In the genomic region with DNA sequence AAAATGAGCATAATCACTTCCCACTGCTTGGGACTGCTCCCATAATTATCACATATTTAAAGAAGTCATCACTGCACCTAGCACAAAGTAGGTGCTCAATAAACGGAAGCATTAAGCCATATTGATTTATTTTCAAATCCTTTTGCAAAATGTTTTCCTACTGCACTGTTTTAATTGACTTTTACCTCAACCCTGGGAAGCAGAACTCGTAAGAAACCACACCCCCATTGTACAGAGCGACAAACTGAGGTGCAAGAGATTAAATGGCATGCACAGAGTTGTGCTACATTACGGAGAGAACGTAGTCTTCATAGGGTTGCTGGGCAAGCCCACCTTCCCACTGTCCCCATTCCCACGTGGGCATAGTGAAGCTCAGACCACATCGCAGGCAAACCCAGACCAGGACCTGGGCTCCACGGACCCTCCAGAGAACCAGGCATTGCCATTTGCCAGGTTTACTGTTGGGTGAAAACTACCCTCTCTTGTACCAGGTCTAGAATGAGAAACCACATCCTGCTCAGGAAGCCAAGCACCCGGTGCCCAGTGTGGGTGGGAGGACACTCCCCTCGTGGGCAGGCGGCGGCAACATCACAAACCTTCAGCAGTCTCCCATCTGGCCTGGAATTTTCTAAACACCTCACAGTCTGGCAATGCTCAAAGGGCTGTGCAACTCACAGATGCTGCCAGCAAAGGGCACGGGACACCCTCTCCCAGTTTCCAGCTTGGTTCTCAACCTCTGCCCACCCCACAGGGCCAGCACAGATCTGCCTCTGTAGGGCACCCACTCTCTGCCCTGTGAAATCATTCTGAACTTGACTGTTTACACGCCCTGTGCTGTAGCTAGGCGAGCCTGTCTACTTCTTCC, we compare ENCODE assay signal across 10 cellular contexts. TPM values are rescaled to one million over a fixed set of nuclear protein-coding genes. Genes with fewer than 3 reads are reported as not detected.
DNase-seq lines count a peak whose midpoint lies in the region; ATAC-seq and TF ChIP-seq lines count a peak whose summit lies in the region.
"Had no signal": no experiment of that assay in that cellular context is flagged by ENCODE, and none has a peak within 500 bp of the region (broad histone marks: within the 10 kb centered on the region; RNA-seq: fewer than 3 reads in every experiment).

No MANE protein-coding gene starts in this region.

- H3K4me1 Mint-ChIP-seq in activated CD4-positive, alpha-beta T cell treated with anti-CD3 and anti-CD28 coated beads for 36 hours, result peaks cover 93% of the 10 kb centered on the region
- H3K4me1 Mint-ChIP-seq in activated naive CD4-positive, alpha-beta T cell treated with anti-CD3 and anti-CD28 coated beads, Interleukin-2, amount 10 ng/mL, durations not matched to agents 7 days and 5 days, result peaks cover 91% of the 10 kb centered on the region

- peak overlapping the region; percentile 92 for H3K27ac Mint-ChIP-seq in activated CD4-positive, alpha-beta T cell treated with anti-CD3 and anti-CD28 coated beads for 36 hours
- peak overlapping the region; percentile 65 for H3K27ac Mint-ChIP-seq in activated naive CD4-positive, alpha-beta T cell treated with anti-CD3 and anti-CD28 coated beads, Interleukin-2, amount 10 ng/mL, durations not matched to agents 7 days and 5 days

- POLR2A ChIA-PET in activated CD4-positive, alpha-beta T cell treated with anti-CD3 and anti-CD28 coated beads for 36 hours (lab: Charles Lee), result interaction anchor here (5.6 kb wide), 1 partner anchor 21 kb away, joined by 43 read pairs; no protein-coding TSS in a partner anchor

- no peak for TF ChIP-seq CTCF in left lung (IDR thresholded peaks at IDR 0.05)

- H3K4me3 Mint-ChIP-seq in activated CD4-positive, alpha-beta T cell treated with anti-CD3 and anti-CD28 coated beads for 36 hours, result peak overlapping the region; percentile 86
- H3K4me3 Mint-ChIP-seq in activated naive CD4-positive, alpha-beta T cell treated with anti-CD3 and anti-CD28 coated beads, Interleukin-2, amount 10 ng/mL, durations not matched to agents 7 days and 5 days, result peak overlapping the region; percentile 5

- no peaks in the 10 kb centered on the region for H3K9me3 Mint-ChIP-seq in activated CD4-positive, alpha-beta T cell treated with anti-CD3 and anti-CD28 coated beads for 36 hours (ENCODE audit: low read depth)
- no peaks in the 10 kb centered on the region for H3K9me3 Mint-ChIP-seq in activated naive CD4-positive, alpha-beta T cell treated with anti-CD3 and anti-CD28 coated beads, Interleukin-2, amount 10 ng/mL, durations not matched to agents 7 days and 5 days

- ATAC-seq in activated CD4-positive, alpha-beta T cell treated with anti-CD3 and anti-CD28 coated beads for 36 hours, result peak; percentile 35
- ATAC-seq in left lung, result no peak
- no peak for ATAC-seq in GM19035 (IDR thresholded peaks at IDR 0.05; ENCODE audit: unreplicated experiment)

- peaks cover 52 to 89% of the 10 kb centered on the region in 2 donors for H3K4me1 ChIP-seq in left lung
- peaks cover 87% of the 10 kb centered on the region for H3K4me1 ChIP-seq in stomach smooth muscle (ENCODE audit: control insufficient read depth, insufficient read depth, low read length)

- no peaks in the 10 kb centered on the region for H3K27me3 Mint-ChIP-seq in activated CD4-positive, alpha-beta T cell treated with anti-CD3 and anti-CD28 coated beads for 36 hours
- H3K27me3 Mint-ChIP-seq in activated naive CD4-positive, alpha-beta T cell treated with anti-CD3 and anti-CD28 coated beads, Interleukin-2, amount 10 ng/mL, durations not matched to agents 7 days and 5 days, result peaks cover 9% of the 10 kb centered on the region

- H3K36me3 Mint-ChIP-seq in activated CD4-positive, alpha-beta T cell treated with anti-CD3 and anti-CD28 coated beads for 36 hours (ENCODE audit: low read depth), result peaks cover 33% of the 10 kb centered on the region
- H3K36me3 Mint-ChIP-seq in activated naive CD4-positive, alpha-beta T cell treated with anti-CD3 and anti-CD28 coated beads, Interleukin-2, amount 10 ng/mL, durations not matched to agents 7 days and 5 days, result peaks cover 11% of the 10 kb centered on the region

- DNase-seq in activated CD4-positive, alpha-beta T cell treated with anti-CD3 and anti-CD28 coated beads for 36 hours, result peak; percentile 83
- no peak for DNase-seq in activated CD4-positive, alpha-beta T cell treated with anti-CD3 and anti-CD28 coated beads for 1 hour
- peak; percentile 57 for DNase-seq in activated naive CD4-positive, alpha-beta T cell treated with anti-CD3 and anti-CD28 coated beads, Interleukin-2, amount 10 ng/mL, durations not matched to agents 7 days and 5 days
- DNase-seq in left lung, result no peak
- no peak for DNase-seq in NOMO-1 treated with dmso at 0.1 percent for 144 hours (lab: John Stamatoyannopoulos, UW; ENCODE audit: unreplicated experiment)
- no peak for DNase-seq in SHP77 (lab: John Stamatoyannopoulos, UW)

- intact Hi-C loops in activated CD4-positive, alpha-beta T cell treated with anti-CD3 and anti-CD28 coated beads for 36 hours (cut with DNase I, micrococcal nuclease), result loop anchor here in 1 of 2 experiments (2.0 kb wide), 1 partner anchor 303 kb away; a partner anchor contains a TSS
- intact Hi-C loops in left lung (cut with DNase I), result no loop called here

- H3K27ac ChIP-seq in left lung, result peak overlapping the region; percentile 76 to 93
- peak overlapping the region; percentile 98 for H3K27ac ChIP-seq in stomach smooth muscle (ENCODE audit: low read length)
- H3K27ac ChIP-seq: 22Rv1, neutrophil had no signal

- no peaks in the 10 kb centered on the region for H3K36me3 ChIP-seq in left lung
- H3K36me3 ChIP-seq in stomach smooth muscle (ENCODE audit: control insufficient read depth in 2 of 2, insufficient read depth in 2 of 2, low read length in 2 of 2), result no peaks in the 10 kb centered on the region
- H3K36me3 ChIP-seq: neutrophil had no signal

- H3K4me3 ChIP-seq in left lung (no peak overlapping the region), stomach smooth muscle (ENCODE audit: low read length in 2 of 2) (peak overlapping the region in 1 of 2 donors; percentile 69)

- H3K9ac ChIP-seq in stomach smooth muscle (ENCODE audit: low read length in 2 of 2), result peak overlapping the region in 1 of 2 donors; percentile 13

- H3K9me3 ChIP-seq in left lung, result no peaks in the 10 kb centered on the region
- no peaks in the 10 kb centered on the region for H3K9me3 ChIP-seq in stomach smooth muscle (ENCODE audit: control insufficient read depth in 2 of 2, low read length in 2 of 2)
- H3K9me3 ChIP-seq: neutrophil had no signal

- H3K27me3 ChIP-seq in left lung, result no peaks in the 10 kb centered on the region
- no peaks in the 10 kb centered on the region for H3K27me3 ChIP-seq in stomach smooth muscle (ENCODE audit: control insufficient read depth in 1 of 2, insufficient read depth in 2 of 2, low read length in 2 of 2)

- CTCF ChIA-PET in activated CD4-positive, alpha-beta T cell treated with anti-CD3 and anti-CD28 coated beads for 36 hours (lab: Charles Lee), result interaction anchor here (0.6 to 7.2 kb wide), 5 partner anchors 16 to 62 kb away, joined by 3 to 66 read pairs (median 3); no protein-coding TSS in a partner anchor
- CTCF ChIA-PET in activated naive CD4-positive, alpha-beta T cell treated with anti-CD3 and anti-CD28 coated beads, Interleukin-2, amount 10 ng/mL, durations not matched to agents 7 days and 5 days (lab: Charles Lee), result interaction anchor here (0.8 to 1.5 kb wide), 3 partner anchors 21 to 26 kb away, joined by 3 to 7 read pairs (median 4); no protein-coding TSS in a partner anchor

RNA-seq across cellular contexts. Expression of a gene that starts 8.2 kb away (rescaled TPM):
- total RNA-seq in activated CD4-positive, alpha-beta T cell treated with anti-CD3 and anti-CD28 coated beads for 36 hours, result 10 to 100 TPM; 48.3 to 62.7 TPM
- total RNA-seq in left lung, result 10 to 100 TPM; 14.1 to 14.7 TPM

RNA-seq across cellular contexts. Expression of a gene that starts 45.9 kb away (rescaled TPM):
- total RNA-seq in activated CD4-positive, alpha-beta T cell treated with anti-CD3 and anti-CD28 coated beads for 36 hours, result 1 to 10 TPM; 4.4 to 5.8 TPM
- 10 to 100 TPM; 11.3 to 17.4 TPM for total RNA-seq in left lung

Comparison
In these comparisons a context has a peak if more than half of its experiments do, and no peak if none do; other contexts are left out.
1. DNase-seq: peak in activated CD4-positive, alpha-beta T cell treated with anti-CD3 and anti-CD28 coated beads for 36 hours (single experiment) and activated naive CD4-positive, alpha-beta T cell treated with anti-CD3 and anti-CD28 coated beads, Interleukin-2, amount 10 ng/mL, durations not matched to agents 7 days and 5 days (single experiment); none in activated CD4-positive, alpha-beta T cell treated with anti-CD3 and anti-CD28 coated beads for 1 hour (single experiment), left lung (0 of 2), NOMO-1 treated with dmso at 0.1 percent for 144 hours (single experiment) and SHP77 (0 of 2).